Comparison of ENCODE assay signal across 28 cellular contexts in genomic region chrX:63526863-63527262, GRCh38.
"Had no signal": no experiment of that assay in that cellular context is flagged by ENCODE, and none has a peak within 500 bp of the region (broad histone marks: within the 10 kb centered on the region; RNA-seq: fewer than 3 reads in every experiment).

No MANE protein-coding gene starts in this region.

- H3K27me3 Mint-ChIP-seq: naive B cell; stimulated activated naive B cell treated with anti-CD40 and anti-IgM and Interleukin-4, amounts not matched to agents 10 μg/mL and 1 μg/mL and 100 μg/mL, for 72 hours had no signal

- DNase-seq: islet precursor cell; left ventricle myocardium inferior; mesendoderm; naive B cell; nucleus accumbens; pancreas; posterior cingulate gyrus; retina; right cardiac atrium; stimulated activated CD4-positive, alpha-beta T cell treated with anti-CD3 and anti-CD28 coated beads, Interleukin-12 subunit alpha, Interleukin-12 subunit beta, amount 100 ng/mL, for 4 hours; stimulated activated CD4-positive, alpha-beta T cell treated with anti-CD3 and anti-CD28 coated beads, Interleukin-15, amount 100 ng/mL, for 24 hours; stimulated activated CD4-positive, alpha-beta T cell treated with anti-CD3 and anti-CD28 coated beads, Interleukin-2, amount 100 ng/mL, for 24 hours; stimulated activated CD4-positive, alpha-beta T cell treated with anti-CD3 and anti-CD28 coated beads, Interleukin-4, amount 100 ng/mL, for 1 hour; stimulated activated naive B cell treated with anti-CD40 and anti-IgM and Interleukin-4, amounts not matched to agents 10 μg/mL and 1 μg/mL and 100 μg/mL, for 72 hours; stimulated activated naive CD8-positive, alpha-beta T cell treated with anti-CD3 and anti-CD28 coated beads, Interleukin-15, Interleukin-2, amounts not matched to agents 100 U/mL and 50 U/mL, for 24 hours; stomach; testis; thyroid gland; transverse colon; upper lobe of left lung had no signal

- H3K4me3 Mint-ChIP-seq: mesothelial cell of epicardium; naive B cell; nephron; neural crest cell; stimulated activated naive B cell treated with anti-CD40 and anti-IgM and Interleukin-4, amounts not matched to agents 10 μg/mL and 1 μg/mL and 100 μg/mL, for 72 hours had no signal

- ATAC-seq: pancreas; right cardiac atrium; sciatic nerve; stimulated activated naive B cell treated with anti-CD40 and anti-IgM and Interleukin-4, amounts not matched to agents 10 μg/mL and 1 μg/mL and 100 μg/mL, for 72 hours; stimulated activated naive CD8-positive, alpha-beta T cell treated with anti-CD3 and anti-CD28 coated beads, Interleukin-15, Interleukin-2, amounts not matched to agents 100 U/mL and 50 U/mL, for 24 hours had no signal

- H3K9me3 Mint-ChIP-seq: neural crest cell had no signal

- H3K27ac ChIP-seq: left ventricle myocardium inferior, pancreas, prostate gland, skin epidermis, stomach, testis, thyroid gland, transverse colon, upper lobe of left lung, vagina had no signal

- H3K9me3 ChIP-seq: prostate gland, testis, thyroid gland, transverse colon had no signal

- H3K4me1 ChIP-seq: left ventricle myocardium inferior, pancreas, prostate gland, stomach, testis, thyroid gland, transverse colon, upper lobe of left lung, vagina had no signal

- H3K36me3 ChIP-seq: left ventricle myocardium inferior, pancreas, prostate gland, stomach, thyroid gland, transverse colon, upper lobe of left lung, vagina had no signal

- H3K4me3 ChIP-seq: left ventricle myocardium inferior, lung, pancreas, prostate gland, skin epidermis, stomach, testis, thyroid gland, transverse colon, upper lobe of left lung, vagina had no signal

- H3K27me3 ChIP-seq: pancreas, stomach, testis, thyroid gland, transverse colon, upper lobe of left lung, vagina had no signal

- H3K4me1 Mint-ChIP-seq: mesothelial cell of epicardium; naive B cell; nephron; neural crest cell; stimulated activated naive B cell treated with anti-CD40 and anti-IgM and Interleukin-4, amounts not matched to agents 10 μg/mL and 1 μg/mL and 100 μg/mL, for 72 hours had no signal

- H3K27ac Mint-ChIP-seq: mesothelial cell of epicardium; nephron; stimulated activated naive B cell treated with anti-CD40 and anti-IgM and Interleukin-4, amounts not matched to agents 10 μg/mL and 1 μg/mL and 100 μg/mL, for 72 hours had no signal
